ENCODE assay signal across 26 cellular contexts in the genomic region with DNA sequence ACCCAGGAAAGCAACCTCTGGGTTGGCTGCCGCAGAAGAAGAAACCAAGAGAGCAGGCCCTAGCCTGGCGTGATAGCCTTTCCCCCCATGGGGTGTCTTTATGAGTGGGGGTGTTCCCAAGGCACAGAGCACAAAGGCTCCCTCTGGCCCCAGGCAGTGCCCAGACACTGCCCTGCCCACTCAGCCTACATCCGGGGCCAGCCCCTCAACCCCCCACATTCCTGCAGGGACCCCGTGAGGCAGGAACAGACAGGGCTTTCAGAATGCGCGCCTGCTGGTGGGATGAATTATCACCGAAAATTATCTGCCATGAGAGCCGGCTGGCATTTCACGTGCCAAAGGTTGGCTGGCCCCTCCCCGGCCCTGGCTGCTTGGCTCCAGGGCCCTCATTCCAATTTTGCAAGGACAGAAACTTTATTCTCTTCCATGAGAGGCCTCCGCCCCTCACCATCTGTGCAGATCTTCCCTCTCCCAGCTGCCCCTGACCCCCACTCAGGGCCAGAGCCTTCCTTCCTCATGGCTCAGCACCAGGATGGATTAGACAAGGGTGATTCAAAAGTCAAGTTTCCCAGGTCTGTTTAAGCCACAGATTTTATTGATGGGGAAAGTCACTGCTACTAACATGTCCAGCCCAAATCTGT. TPM values are rescaled to one million over a fixed set of nuclear protein-coding genes. Genes with fewer than 3 reads are reported as not detected.
DNase-seq lines count a peak whose midpoint lies in the region; ATAC-seq, FAIRE-seq and TF ChIP-seq lines count a peak whose summit lies in the region.
"Had no signal": no experiment of that assay in that cellular context is flagged by ENCODE, and none has a peak within 500 bp of the region (broad histone marks: within the 10 kb centered on the region; RNA-seq: fewer than 3 reads in every experiment).

No MANE protein-coding gene starts in this region.

- TF ChIP-seq EP300 in esophagus muscularis mucosa (IDR thresholded peaks at IDR 0.05): no peak

- no peak overlapping the region for H3K4me3 Mint-ChIP-seq in natural killer cell treated with Interleukin-12 subunit alpha and Interleukin-12 subunit beta and Interleukin-15 and Interleukin-18, amount 100 ng/mL, for 72 hours
- no peak overlapping the region for H3K4me3 Mint-ChIP-seq in natural killer cell
- H3K4me3 Mint-ChIP-seq: activated CD8-positive, alpha-beta T cell treated with anti-CD3 and anti-CD28 coated beads for 36 hours; activated naive CD8-positive, alpha-beta T cell; activated T-cell treated with anti-CD3 and anti-CD28 coated beads, Interleukin-2, amount 50 U/mL, for 4 hours; T-helper 1 cell treated with Interleukin-12 subunit alpha and Interleukin-12 subunit beta and Interleukin-4 antibody, amounts not matched to agents 30 μg/mL and 1 μg/mL, for 36 hours had no signal

- H3K36me3 Mint-ChIP-seq in natural killer cell treated with Interleukin-12 subunit alpha and Interleukin-12 subunit beta and Interleukin-15 and Interleukin-18, amount 100 ng/mL, for 72 hours: no peaks in the 10 kb centered on the region
- H3K36me3 Mint-ChIP-seq in natural killer cell: no peaks in the 10 kb centered on the region
- H3K36me3 Mint-ChIP-seq: activated naive CD8-positive, alpha-beta T cell had no signal

- intact Hi-C loops in natural killer cell (cut with micrococcal nuclease): no loop called here
- intact Hi-C loops in kidney (cut with DNase I): no loop called here
- intact Hi-C loops in vagina (cut with DNase I): no loop called here
- intact Hi-C loops in esophagus muscularis mucosa (cut with DNase I): no loop called here

- H3K4me1 Mint-ChIP-seq in natural killer cell treated with Interleukin-12 subunit alpha and Interleukin-12 subunit beta and Interleukin-15 and Interleukin-18, amount 100 ng/mL, for 72 hours (ENCODE audit: low read depth in 2 of 2): peaks cover 2 to 5% of the 10 kb centered on the region in 2 donors
- no peaks in the 10 kb centered on the region for H3K4me1 Mint-ChIP-seq in natural killer cell

- WGBS in esophagus muscularis mucosa: 76% methylated on average over 6 of the region's 11 CpGs

- no peaks in the 10 kb centered on the region for H3K9me3 Mint-ChIP-seq in natural killer cell treated with Interleukin-12 subunit alpha and Interleukin-12 subunit beta and Interleukin-15 and Interleukin-18, amount 100 ng/mL, for 72 hours
- no peaks in the 10 kb centered on the region for H3K9me3 Mint-ChIP-seq in natural killer cell
- H3K9me3 Mint-ChIP-seq: activated CD8-positive, alpha-beta T cell treated with anti-CD3 and anti-CD28 coated beads for 36 hours; activated T-cell treated with anti-CD3 and anti-CD28 coated beads, Interleukin-2, amount 50 U/mL, for 4 hours; T-helper 1 cell treated with Interleukin-12 subunit alpha and Interleukin-12 subunit beta and Interleukin-4 antibody, amounts not matched to agents 30 μg/mL and 1 μg/mL, for 36 hours had no signal

- DNase-seq in natural killer cell treated with Interleukin-12 subunit alpha and Interleukin-12 subunit beta and Interleukin-15 and Interleukin-18, amount 100 ng/mL, for 72 hours (ENCODE audit: low spot score): peak; percentile 34
- DNase-seq in natural killer cell (no peak), kidney (peak; percentile 16), vagina (ENCODE audit: extremely low spot score in 2 of 2) (no peak), esophagus muscularis mucosa (ENCODE audit: extremely low spot score) (no peak), NCI-H2227 (lab: John Stamatoyannopoulos, UW; ENCODE audit: unreplicated experiment) (no peak)
- DNase-seq: activated CD8-positive, alpha-beta T cell treated with anti-CD3 and anti-CD28 coated beads for 36 hours; activated T-cell treated with anti-CD3 and anti-CD28 coated beads, Interleukin-2, amount 50 U/mL, for 4 hours; Calu3; gastrocnemius medialis; left cardiac atrium; midbrain; NCI-H187 treated with DMSO at 0.1 percent for 48 hours; nucleus accumbens; Right ventricle myocardium superior; stimulated activated naive CD4-positive, alpha-beta T cell treated with Interleukin-2 at 50 U/mL for 16 hours had no signal

- H3K27ac ChIP-seq in kidney (ENCODE audit: low read depth in 2 of 2, low read length in 2 of 2) (no peak overlapping the region), vagina (peak overlapping the region; percentile 9), esophagus muscularis mucosa (replicated peaks in 1 of 4) (no peak overlapping the region)
- H3K27ac ChIP-seq: coronary artery, gastrocnemius medialis, HL-60, right atrium auricular region had no signal

- FAIRE-seq in kidney (lab: Jason Lieb, UNC): no peak
- FAIRE-seq: A204.1, endothelial cell of umbilical vein had no signal

- H3K27me3 Mint-ChIP-seq in natural killer cell treated with Interleukin-12 subunit alpha and Interleukin-12 subunit beta and Interleukin-15 and Interleukin-18, amount 100 ng/mL, for 72 hours: peaks cover 0 to 2% of the 10 kb centered on the region in 2 donors
- H3K27me3 Mint-ChIP-seq in natural killer cell (ENCODE audit: low read depth in 2 of 2): peaks cover 0 to 6% of the 10 kb centered on the region in 2 donors

- no peaks in the 10 kb centered on the region for H3K27me3 ChIP-seq in vagina
- no peaks in the 10 kb centered on the region for H3K27me3 ChIP-seq in esophagus muscularis mucosa
- H3K27me3 ChIP-seq: gastrocnemius medialis, right atrium auricular region, tibial nerve had no signal

- H3K4me3 ChIP-seq in kidney (ENCODE audit: low read length in 2 of 2) (no peak overlapping the region), vagina (no peak overlapping the region), esophagus muscularis mucosa (no peak overlapping the region)
- H3K4me3 ChIP-seq: coronary artery, gastrocnemius medialis, right atrium auricular region, tibial nerve had no signal

- no peak overlapping the region for H3K27ac Mint-ChIP-seq in natural killer cell treated with Interleukin-12 subunit alpha and Interleukin-12 subunit beta and Interleukin-15 and Interleukin-18, amount 100 ng/mL, for 72 hours
- H3K27ac Mint-ChIP-seq in natural killer cell: no peak overlapping the region
- H3K27ac Mint-ChIP-seq: activated CD8-positive, alpha-beta T cell treated with anti-CD3 and anti-CD28 coated beads for 36 hours; activated naive CD8-positive, alpha-beta T cell; T-helper 1 cell treated with Interleukin-12 subunit alpha and Interleukin-12 subunit beta and Interleukin-4 antibody, amounts not matched to agents 30 μg/mL and 1 μg/mL, for 36 hours had no signal

- TF ChIP-seq CTCF in natural killer cell (IDR thresholded peaks at IDR 0.05) (no peak), kidney (IDR thresholded peaks at IDR 0.05; ENCODE audit: borderline replicate concordance, extremely low read depth, insufficient read depth) (no peak), vagina (IDR thresholded peaks at IDR 0.05) (no peak), esophagus muscularis mucosa (IDR thresholded peaks at IDR 0.05) (peak in 1 of 3 experiments; percentile 3)

- H3K9ac ChIP-seq in kidney (ENCODE audit: low read length in 2 of 2): no peak overlapping the region

- H3K9me3 ChIP-seq in kidney (ENCODE audit: control insufficient read depth in 1 of 2, low read length in 2 of 2) (no peaks in the 10 kb centered on the region), vagina (no peaks in the 10 kb centered on the region), esophagus muscularis mucosa (peaks cover 0 to 6% (median 0%) of the 10 kb centered on the region in 4 donors)
- H3K9me3 ChIP-seq: gastrocnemius medialis, right atrium auricular region, tibial nerve had no signal

- H3K4me1 ChIP-seq in kidney (ENCODE audit: control insufficient read depth in 1 of 2, insufficient read depth in 1 of 2, low read depth in 1 of 2, low read length in 2 of 2) (no peaks in the 10 kb centered on the region), vagina (peaks cover 22% of the 10 kb centered on the region), esophagus muscularis mucosa (peaks cover 0 to 9% (median 3%) of the 10 kb centered on the region in 4 donors)

- no peaks in the 10 kb centered on the region for H3K36me3 ChIP-seq in kidney (ENCODE audit: control insufficient read depth in 1 of 2, insufficient read depth in 2 of 2, low read length in 2 of 2)
- no peaks in the 10 kb centered on the region for H3K36me3 ChIP-seq in vagina
- no peaks in the 10 kb centered on the region for H3K36me3 ChIP-seq in esophagus muscularis mucosa
- H3K36me3 ChIP-seq: gastrocnemius medialis, right atrium auricular region, tibial nerve had no signal

- TF ChIP-seq POLR2A in vagina (IDR thresholded peaks at IDR 0.05) (no peak), esophagus muscularis mucosa (IDR thresholded peaks at IDR 0.05; ENCODE audit: low read depth) (no peak)

- peak in 1 of 2 donors; percentile 18 for ATAC-seq in natural killer cell treated with Interleukin-12 subunit alpha and Interleukin-12 subunit beta and Interleukin-15 and Interleukin-18, amount 100 ng/mL, for 72 hours
- no peak for ATAC-seq in natural killer cell
- ATAC-seq: activated CD8-positive, alpha-beta T cell treated with anti-CD3 and anti-CD28 coated beads for 36 hours; activated T-cell treated with anti-CD3 and anti-CD28 coated beads, Interleukin-2, amount 50 U/mL, for 4 hours; gastrocnemius medialis; HCT116; left cardiac atrium had no signal

RNA-seq across cellular contexts. Expression of a gene that starts 32.5 kb away (rescaled TPM):
- total RNA-seq in natural killer cell treated with Interleukin-12 subunit alpha and Interleukin-12 subunit beta and Interleukin-15 and Interleukin-18, amount 100 ng/mL, for 72 hours: not detected
- not detected for total RNA-seq in natural killer cell
- total RNA-seq in kidney: 0.31 TPM
- not detected for polyA plus RNA-seq in kidney (ENCODE audit: insufficient read depth, low read depth, low replicate concordance)
- total RNA-seq in vagina: not detected
- under 1 TPM in 1 of 4 donors, not detected in 3; 0.32 TPM for total RNA-seq in esophagus muscularis mucosa
- total RNA-seq: activated CD8-positive, alpha-beta T cell treated with anti-CD3 and anti-CD28 coated beads for 36 hours; activated T-cell treated with anti-CD3 and anti-CD28 coated beads, Interleukin-2, amount 50 U/mL, for 4 hours; Calu3; endothelial cell of umbilical vein; gastrocnemius medialis; left cardiac atrium; right atrium auricular region; Right ventricle myocardium superior had no signal
- polyA plus RNA-seq: BJ, endothelial cell of umbilical vein had no signal

RNA-seq across cellular contexts. Expression of a gene that starts 41.0 kb away (rescaled TPM):
- total RNA-seq in natural killer cell treated with Interleukin-12 subunit alpha and Interleukin-12 subunit beta and Interleukin-15 and Interleukin-18, amount 100 ng/mL, for 72 hours: 1,000 to 10,000 TPM in 1 of 2 donors, 100 to 1,000 TPM in 1; 983 to 1,578 TPM
- total RNA-seq in natural killer cell (100 to 1,000 TPM; 716 to 896 (median 795) TPM), kidney (910 TPM), vagina (1,925 TPM), esophagus muscularis mucosa (1,000 to 10,000 TPM; 1,125 to 3,077 (median 1,901) TPM)
- polyA plus RNA-seq in kidney (ENCODE audit: insufficient read depth, low read depth, low replicate concordance): 2,355 TPM

RNA-seq across cellular contexts. Expression of a gene that starts 41.2 kb away (rescaled TPM):
- total RNA-seq in natural killer cell treated with Interleukin-12 subunit alpha and Interleukin-12 subunit beta and Interleukin-15 and Interleukin-18, amount 100 ng/mL, for 72 hours: 100 to 1,000 TPM; 215 to 218 TPM
- total RNA-seq in natural killer cell: 100 to 1,000 TPM; 131 to 169 (median 139) TPM
- 31.7 TPM for total RNA-seq in kidney
- 52.7 TPM for polyA plus RNA-seq in kidney (ENCODE audit: insufficient read depth, low read depth, low replicate concordance)
- 28.5 TPM for total RNA-seq in vagina
- 10 to 100 TPM; 23.3 to 28.2 (median 26.7) TPM for total RNA-seq in esophagus muscularis mucosa

RNA-seq across cellular contexts. Expression of a gene that starts 43.8 kb away (rescaled TPM):
- total RNA-seq in natural killer cell treated with Interleukin-12 subunit alpha and Interleukin-12 subunit beta and Interleukin-15 and Interleukin-18, amount 100 ng/mL, for 72 hours: not detected
- total RNA-seq in natural killer cell: not detected
- 12.2 TPM for total RNA-seq in kidney
- 5.1 TPM for polyA plus RNA-seq in kidney (ENCODE audit: insufficient read depth, low read depth, low replicate concordance)
- 39.3 TPM for total RNA-seq in vagina
- 10 to 100 TPM; 39.0 to 98.9 (median 60.3) TPM for total RNA-seq in esophagus muscularis mucosa
- total RNA-seq: activated CD8-positive, alpha-beta T cell treated with anti-CD3 and anti-CD28 coated beads for 36 hours had no signal

RNA-seq across cellular contexts. Expression of a gene that starts 49.6 kb away (rescaled TPM):
- 1 to 10 TPM; 2.0 to 3.8 TPM for total RNA-seq in natural killer cell treated with Interleukin-12 subunit alpha and Interleukin-12 subunit beta and Interleukin-15 and Interleukin-18, amount 100 ng/mL, for 72 hours
- total RNA-seq in natural killer cell (under 1 TPM; 0.07 to 0.75 (median 0.49) TPM), kidney (3.5 TPM), vagina (1.2 TPM), esophagus muscularis mucosa (1 to 10 TPM; 1.8 to 2.8 (median 2.0) TPM)
- 1.2 TPM for polyA plus RNA-seq in kidney (ENCODE audit: insufficient read depth, low read depth, low replicate concordance)

Comparison
In these comparisons a context has a peak if more than half of its experiments do, and no peak if none do; other contexts are left out.
1. DNase-seq: peak in natural killer cell treated with Interleukin-12 subunit alpha and Interleukin-12 subunit beta and Interleukin-15 and Interleukin-18, amount 100 ng/mL, for 72 hours (single experiment) and kidney (single experiment); none in natural killer cell (single experiment), vagina (0 of 2), esophagus muscularis mucosa (single experiment) and NCI-H2227 (single experiment).